ENCODE assay signal across 8 cellular contexts in genomic region chr2:112636605-112637288, GRCh38. TPM values are rescaled to one million over a fixed set of nuclear protein-coding genes. Genes with fewer than 3 reads are reported as not detected.
DNase-seq lines count a peak whose midpoint lies in the region; ATAC-seq, FAIRE-seq and TF ChIP-seq lines count a peak whose summit lies in the region.

No MANE protein-coding gene starts in this region.

- ATAC-seq in GM19397 (IDR thresholded peaks at IDR 0.05; ENCODE audit: unreplicated experiment) = peak; percentile 83
- peak; percentile 90 for ATAC-seq in HG03175 (IDR thresholded peaks at IDR 0.05; ENCODE audit: unreplicated experiment)
- ATAC-seq in activated T-cell treated with anti-CD3 and anti-CD28 coated beads, Interleukin-2, amount 50 U/mL, for 72 hours (replicated peaks in 1 of 2) = peak; percentile 72 to 77

- H3K27me3 Mint-ChIP-seq in activated T-cell treated with anti-CD3 and anti-CD28 coated beads, Interleukin-2, amount 50 U/mL, for 72 hours (ENCODE audit: low read depth) = peaks cover 19% of the 10 kb centered on the region

- peak overlapping the region; percentile 34 to 74 for H3K4me3 Mint-ChIP-seq in activated T-cell treated with anti-CD3 and anti-CD28 coated beads, Interleukin-2, amount 50 U/mL, for 72 hours

- H3K27ac Mint-ChIP-seq in activated T-cell treated with anti-CD3 and anti-CD28 coated beads, Interleukin-2, amount 50 U/mL, for 72 hours = peak overlapping the region; percentile 66

- H3K9me3 Mint-ChIP-seq in activated T-cell treated with anti-CD3 and anti-CD28 coated beads, Interleukin-2, amount 50 U/mL, for 72 hours = no peaks in the 10 kb centered on the region

- H3K4me1 Mint-ChIP-seq in activated T-cell treated with anti-CD3 and anti-CD28 coated beads, Interleukin-2, amount 50 U/mL, for 72 hours (ENCODE audit: low read depth) = peaks cover 69% of the 10 kb centered on the region

- FAIRE-seq in GM12891 (lab: Jason Lieb, UNC) = peak; percentile 85

- no peak for TF ChIP-seq POLR2A in GM12891 (IDR thresholded peaks at IDR 0.05; ENCODE audit: low read depth, low read length)

- no peaks in the 10 kb centered on the region for H3K36me3 Mint-ChIP-seq in activated T-cell treated with anti-CD3 and anti-CD28 coated beads, Interleukin-2, amount 50 U/mL, for 72 hours (ENCODE audit: insufficient read depth in 2 of 2)

- no peak for DNase-seq in GM12891 (ENCODE audit: insufficient read length, low spot score)
- peak; percentile 50 to 63 for DNase-seq in activated T-cell treated with anti-CD3 and anti-CD28 coated beads, Interleukin-2, amount 50 U/mL, for 72 hours
- DNase-seq in hepatic stellate cell (ENCODE audit: low spot score) = no peak
- DNase-seq in middle frontal gyrus (ENCODE audit: extremely low spot score, low spot score) = no peak
- DNase-seq in kidney glomerular epithelial cell (lab: John Stamatoyannopoulos, UW) = no peak
- DNase-seq in DMS114 treated with DMSO at 0.1 percent for 48 hours (lab: John Stamatoyannopoulos, UW; ENCODE audit: unreplicated experiment) = no peak

TF ChIP-seq in GM12891, 5 proteins besides CTCF, POLR2A, EP300 and RAD21:
- peak; percentile 93 for TF ChIP-seq SPI1 (IDR thresholded peaks at IDR 0.05; ENCODE audit: low read depth, low read length)
- TF ChIP-seq PAX5 (IDR thresholded peaks at IDR 0.05; ENCODE audit: insufficient read depth, low read length, severe bottlenecking) = no peak

RNA-seq across cellular contexts. Expression of gene SLC20A1, which starts 9.0 kb away (rescaled TPM):
- 21.8 TPM for polyA plus RNA-seq in GM12891 (2012; ENCODE audit: low read depth, missing spikeins)
- total RNA-seq in activated T-cell treated with anti-CD3 and anti-CD28 coated beads, Interleukin-2, amount 50 U/mL, for 72 hours = 10 to 100 TPM; 54.3 to 66.1 TPM

RNA-seq across cellular contexts. Expression of gene CHCHD5, which starts 52.3 kb away (rescaled TPM):
- polyA plus RNA-seq in GM12891 (2012; ENCODE audit: low read depth, missing spikeins) = 51.2 TPM
- total RNA-seq in activated T-cell treated with anti-CD3 and anti-CD28 coated beads, Interleukin-2, amount 50 U/mL, for 72 hours = 10 to 100 TPM; 30.4 to 41.8 TPM

Comparison
In these comparisons a context has a peak if more than half of its experiments do, and no peak if none do; other contexts are left out.
1. DNase-seq: peak in activated T-cell treated with anti-CD3 and anti-CD28 coated beads, Interleukin-2, amount 50 U/mL, for 72 hours (2 of 2); none in GM12891 (single experiment), hepatic stellate cell (single experiment), middle frontal gyrus (single experiment), kidney glomerular epithelial cell (single experiment) and DMS114 treated with DMSO at 0.1 percent for 48 hours (single experiment).
2. Peak in every context shown above with its lines, with median percentiles within 50 percentile points of each other: ATAC-seq.